Comparison of ENCODE assay signal across 17 cellular contexts in the genomic region with DNA sequence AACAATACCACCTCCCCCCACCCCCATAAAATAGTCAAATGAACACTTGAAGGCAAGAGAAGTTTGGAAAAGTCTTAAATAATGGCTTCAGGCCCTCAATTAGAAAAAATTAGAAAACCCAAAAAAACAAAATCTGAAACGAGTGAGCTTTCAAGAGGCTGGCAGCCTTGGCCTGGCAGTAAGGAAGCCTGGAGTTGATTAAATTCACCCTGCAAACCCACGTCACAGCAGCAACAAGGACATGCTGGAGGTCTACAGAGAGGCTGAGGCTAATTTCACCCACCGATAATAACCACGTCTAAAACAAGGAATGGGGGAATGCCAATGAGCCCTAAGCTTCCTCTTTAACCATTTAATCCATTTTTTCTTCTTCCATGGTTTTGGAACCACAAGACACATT.
DNase-seq lines count a peak whose midpoint lies in the region; ATAC-seq and TF ChIP-seq lines count a peak whose summit lies in the region.
"Had no signal": no experiment of that assay in that cellular context is flagged by ENCODE, and none has a peak within 500 bp of the region (broad histone marks: within the 10 kb centered on the region; RNA-seq: fewer than 3 reads in every experiment).

No MANE protein-coding gene starts in this region.

- H4K20me1 ChIP-seq in osteoblast (ENCODE audit: insufficient read depth, low read length) = no peaks in the 10 kb centered on the region

- DNase-seq in AG10803 (ENCODE audit: low read depth) (peak; percentile 37), SK-N-MC (ENCODE audit: low read depth, low spot score) (no peak), fibroblast of peridontal ligament (ENCODE audit: extremely low read depth) (peak; percentile 41), osteoblast (ENCODE audit: insufficient read length, low spot score, missing footprints) (no peak), NCI-H1436 (lab: John Stamatoyannopoulos, UW) (no peak), H4 (ENCODE audit: low spot score) (no peak)
- DNase-seq: ACHN, COR-L47, HFFc6, Karpas-422, MG63, NCI-H1092, NCI-H2081 treated with DMSO at 0.1 percent for 48 hours, NCI-H510A, NCI-H82, SIG-M5 had no signal

- H3K4me2 ChIP-seq in osteoblast (ENCODE audit: insufficient read depth, low read length) = peak overlapping the region; percentile 70

- H3K4me1 ChIP-seq in osteoblast (ENCODE audit: insufficient read depth, low read length) = peaks cover 22% of the 10 kb centered on the region

- no peak for ATAC-seq in GM21825 (IDR thresholded peaks at IDR 0.05; ENCODE audit: unreplicated experiment)

- H3K9me3 ChIP-seq in SK-N-MC (ENCODE audit: low read depth, low read length) (no peaks in the 10 kb centered on the region), osteoblast (ENCODE audit: low read depth, low read length) (no peaks in the 10 kb centered on the region)
- H3K9me3 ChIP-seq: MG63 had no signal

- no peak overlapping the region for H2AFZ ChIP-seq in osteoblast (ENCODE audit: low read length)

- no peaks in the 10 kb centered on the region for H3K27me3 ChIP-seq in osteoblast (ENCODE audit: insufficient read depth, low read length)
- H3K27me3 ChIP-seq: MG63 had no signal

- no peaks in the 10 kb centered on the region for H3K36me3 ChIP-seq in SK-N-MC (ENCODE audit: insufficient read depth, low read length)
- H3K36me3 ChIP-seq in osteoblast (ENCODE audit: insufficient read depth, low read length) = no peaks in the 10 kb centered on the region
- H3K36me3 ChIP-seq: MG63 had no signal

- H3K27ac ChIP-seq in SK-N-MC (peak overlapping the region; percentile 66; the same call in 1 of the 2 replicates), osteoblast (ENCODE audit: low read depth, low read length) (peak overlapping the region; percentile 77)

- H3K79me2 ChIP-seq in osteoblast (ENCODE audit: insufficient read depth, low read length) = no peaks in the 10 kb centered on the region

- no peak overlapping the region for H3K4me3 ChIP-seq in AG10803 (ENCODE audit: low read length)
- no peak overlapping the region; the same call in 1 of the 2 replicates for H3K4me3 ChIP-seq in SK-N-MC
- no peak overlapping the region for H3K4me3 ChIP-seq in osteoblast (ENCODE audit: insufficient read depth, low read length)

- no peak for TF ChIP-seq CTCF in AG10803 (conservative IDR thresholded peaks at IDR 0.05; ENCODE audit: low read length)
- TF ChIP-seq CTCF in osteoblast (IDR thresholded peaks at IDR 0.05; ENCODE audit: extremely low read depth, low read depth, low read length) = no peak

- no peak overlapping the region for H3K9ac ChIP-seq in SK-N-MC (ENCODE audit: insufficient read length)

Comparison
In these comparisons a context has a peak if more than half of its experiments do, and no peak if none do; other contexts are left out.
1. DNase-seq: peak in AG10803 (single experiment) and fibroblast of peridontal ligament (single experiment); none in SK-N-MC (single experiment), osteoblast (single experiment), NCI-H1436 (single experiment) and H4 (single experiment).